8 cellular contexts compared by ENCODE assay signal in the genomic region with DNA sequence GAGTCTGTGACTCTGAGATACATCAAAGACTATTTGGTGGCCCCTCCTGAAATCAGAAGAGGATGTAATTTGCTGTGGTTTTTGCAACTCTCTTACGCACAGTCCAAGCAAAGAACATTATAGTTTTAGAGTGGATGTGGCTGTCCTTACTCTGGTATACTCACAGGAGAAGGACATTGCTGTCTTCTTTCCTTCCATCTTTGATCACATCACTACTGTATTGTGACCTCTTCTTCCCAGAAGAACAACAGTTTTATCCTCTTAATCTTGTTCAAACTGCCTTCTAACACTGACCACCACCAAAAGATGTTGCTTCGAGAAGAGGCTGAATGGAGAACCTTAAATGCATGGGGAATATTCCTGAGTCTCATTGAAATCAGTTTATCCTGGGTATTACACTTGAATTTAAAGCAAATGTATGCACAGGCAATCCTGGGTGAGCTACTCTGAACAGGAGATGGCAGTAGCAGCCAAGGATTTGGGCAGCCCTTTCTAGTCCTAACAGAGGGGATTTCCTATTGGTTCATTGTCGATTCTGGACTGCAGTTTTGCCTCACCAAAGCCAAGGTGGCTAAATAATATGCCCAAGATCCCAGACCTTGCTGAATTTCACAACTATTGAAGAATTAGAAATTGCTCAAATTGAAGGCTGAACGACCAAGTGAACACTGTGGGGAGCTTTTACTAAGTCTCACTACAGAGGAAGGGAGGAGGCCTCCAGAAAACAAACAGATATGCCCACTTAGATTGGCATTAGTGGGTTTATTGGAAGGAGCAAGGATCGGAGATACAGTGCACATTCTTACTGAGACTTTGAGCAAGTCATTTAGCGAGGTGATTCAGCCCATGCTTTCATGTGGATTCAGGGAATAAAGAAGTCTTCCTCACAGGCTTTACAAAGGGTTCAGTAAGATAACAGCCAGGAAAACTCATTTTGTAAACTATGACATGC.
DNase-seq lines count a peak whose midpoint lies in the region; ATAC-seq lines count a peak whose summit lies in the region.

No MANE protein-coding gene starts in this region.

- H3K4ac ChIP-seq in mesenchymal stem cell (ENCODE audit: low read depth in 1 of 2, low read length in 2 of 2) = no peak overlapping the region

- H2BK15ac ChIP-seq in mesenchymal stem cell (ENCODE audit: low read depth, poor library complexity, severe bottlenecking) = no peak overlapping the region

- H3K79me1 ChIP-seq in mesenchymal stem cell (replicated peaks; ENCODE audit: low read length, poor library complexity, severe bottlenecking) = peaks cover 2% of the 10 kb centered on the region

- H4K8ac ChIP-seq in mesenchymal stem cell (ENCODE audit: low read length) = peak overlapping the region; percentile 12

- WGBS in mesenchymal stem cell = 57% methylated on average over 6 of the region's 6 CpGs

- no peak overlapping the region for H3K23ac ChIP-seq in mesenchymal stem cell (ENCODE audit: low read length in 2 of 2)

- H3K27ac ChIP-seq in mesenchymal stem cell (ENCODE audit: low read length, poor library complexity, severe bottlenecking) = peak overlapping the region; percentile 89

- peak overlapping the region; percentile 77 for H3K9ac ChIP-seq in mesenchymal stem cell (ENCODE audit: low read length)

- ATAC-seq in GM19025 (IDR thresholded peaks at IDR 0.05; ENCODE audit: low read depth, unreplicated experiment) (peak; percentile 71), HG03139 (IDR thresholded peaks at IDR 0.05; ENCODE audit: unreplicated experiment) (peak; percentile 81)

- H3K14ac ChIP-seq in mesenchymal stem cell (ENCODE audit: low read length in 2 of 2) = no peak overlapping the region

- H2BK5ac ChIP-seq in mesenchymal stem cell (ENCODE audit: low read depth, low read length, poor library complexity, severe bottlenecking) = peak overlapping the region; percentile 40

- H4K91ac ChIP-seq in mesenchymal stem cell (ENCODE audit: low read length) = no peak overlapping the region

- in situ Hi-C loops in Caki2 (cut with HindIII; ENCODE audit: low pct_unique_long_range_greater_than_20kb, low sequenced_read_pairs) = loop anchor here (25.0 kb wide), 1 partner anchor 779 kb away; no protein-coding TSS in a partner anchor

- DNase-seq in Caki2 (ENCODE audit: low read depth) (peak; percentile 81), NCI-H69 (lab: John Stamatoyannopoulos, UW) (peak; percentile 70), dermis microvascular lymphatic vessel endothelial cell (ENCODE audit: low read depth in 2 of 2) (peak; percentile 79 to 89), mesenchymal stem cell (peak; percentile 88), hepatic stellate cell (ENCODE audit: low spot score) (no peak)
- no peak for DNase-seq in effector CD4-positive, alpha-beta T cell

- H3K27me3 ChIP-seq in mesenchymal stem cell (ENCODE audit: control insufficient read depth in 1 of 2, insufficient read depth in 1 of 2, low read length in 2 of 2) = no peaks in the 10 kb centered on the region

- H3K18ac ChIP-seq in mesenchymal stem cell (ENCODE audit: low read depth in 1 of 2, low read length in 2 of 2) = no peak overlapping the region

- no peak overlapping the region for H2BK120ac ChIP-seq in mesenchymal stem cell (ENCODE audit: low read depth, low read length)

- no peak overlapping the region for H2AFZ ChIP-seq in mesenchymal stem cell (ENCODE audit: low read depth, low read length)

- no peaks in the 10 kb centered on the region for H3K9me3 ChIP-seq in mesenchymal stem cell (ENCODE audit: control insufficient read depth, low read length)

- H2BK12ac ChIP-seq in mesenchymal stem cell (ENCODE audit: low read length in 2 of 2) = no peak overlapping the region

- peaks cover 3% of the 10 kb centered on the region for H3K4me1 ChIP-seq in mesenchymal stem cell (ENCODE audit: control insufficient read depth, insufficient read depth, low read depth, low read length)

- H3K4me2 ChIP-seq in mesenchymal stem cell (ENCODE audit: low read length, poor library complexity, severe bottlenecking) = no peak overlapping the region

- H2AK5ac ChIP-seq in mesenchymal stem cell (ENCODE audit: low read length, severe bottlenecking) = peak overlapping the region; percentile 96

- H3K36me3 ChIP-seq in mesenchymal stem cell (ENCODE audit: control insufficient read depth in 1 of 2, insufficient read depth in 2 of 2, low read depth in 1 of 2, low read length in 2 of 2) = no peaks in the 10 kb centered on the region

- no peak overlapping the region for H3K4me3 ChIP-seq in mesenchymal stem cell (ENCODE audit: insufficient read depth in 1 of 2, low read depth in 1 of 2, low read length in 2 of 2)

Comparison
In these comparisons a context has a peak if more than half of its experiments do, and no peak if none do; other contexts are left out.
1. DNase-seq: peak in Caki2 (single experiment), NCI-H69 (single experiment), dermis microvascular lymphatic vessel endothelial cell (2 of 2) and mesenchymal stem cell (single experiment); none in hepatic stellate cell (single experiment) and effector CD4-positive, alpha-beta T cell (single experiment).